In the genomic region with DNA sequence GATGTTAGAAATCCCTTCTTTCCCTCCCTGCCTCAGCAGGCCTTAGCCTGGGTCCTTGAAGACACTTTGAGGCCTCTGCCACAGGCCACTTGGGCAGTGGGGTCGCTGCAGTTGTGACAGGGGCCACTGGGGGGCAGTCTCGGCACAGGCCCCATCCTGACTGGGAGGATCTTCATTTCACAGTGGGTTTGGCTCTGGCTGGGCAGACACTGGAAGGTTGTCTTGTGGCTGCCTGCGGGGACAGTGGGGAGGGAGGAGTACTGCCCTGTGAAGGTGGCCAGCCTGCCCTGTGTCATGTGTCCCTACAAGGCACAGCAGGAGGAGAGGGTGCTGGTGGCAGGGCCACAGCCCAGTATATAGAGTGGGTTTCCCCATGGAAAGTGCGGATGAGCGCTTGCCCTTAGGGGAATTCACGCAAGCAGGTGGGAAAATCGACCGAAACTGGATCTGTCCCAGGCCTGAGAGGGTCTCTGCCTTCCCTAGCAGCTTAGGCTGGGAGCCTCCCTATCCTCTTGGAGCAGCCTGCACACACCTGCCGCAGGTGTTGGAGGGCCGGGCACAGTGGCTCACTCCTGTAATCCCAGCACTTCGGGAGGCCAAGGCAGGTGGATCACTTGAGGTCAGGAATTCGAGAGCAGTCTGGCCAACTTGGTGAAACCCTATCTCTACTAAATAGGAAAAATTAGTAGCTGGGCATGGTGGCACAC, we compare ENCODE assay signal across 8 cellular contexts. TPM values are rescaled to one million over a fixed set of nuclear protein-coding genes. Genes with fewer than 3 reads are reported as not detected.
DNase-seq lines count a peak whose midpoint lies in the region; ATAC-seq and TF ChIP-seq lines count a peak whose summit lies in the region.

No MANE protein-coding gene starts in this region.

- H3K4me1 Mint-ChIP-seq in stimulated activated effector memory CD8-positive, alpha-beta T cell treated with anti-CD3 and anti-CD28 coated beads, Interleukin-12 subunit alpha, Interleukin-12 subunit beta, amount 100 ng/mL, for 72 hours, result no peaks in the 10 kb centered on the region

- H3K36me3 ChIP-seq in endocrine pancreas (ENCODE audit: control insufficient read depth, insufficient read depth, low read length) (no peaks in the 10 kb centered on the region), mucosa of descending colon (ENCODE audit: low read depth) (peaks cover 27% of the 10 kb centered on the region)

- peak; percentile 7 for DNase-seq in NK-92 treated with Interleukin-12 subunit alpha and Interleukin-12 subunit beta, amount 100 ng/mL, for 24 hours (lab: John Stamatoyannopoulos, UW)
- DNase-seq in NK-92 (lab: John Stamatoyannopoulos, UW; ENCODE audit: unreplicated experiment), result no peak
- peak; percentile 68 for DNase-seq in NCI-H2227 (lab: John Stamatoyannopoulos, UW; ENCODE audit: unreplicated experiment)
- DNase-seq in activated CD8-positive, alpha-beta memory T cell treated with anti-CD3 and anti-CD28 coated beads for 24 hours, result peak; percentile 87
- DNase-seq in mucosa of descending colon, result peak; percentile 61 to 80 (median 80)
- DNase-seq in stimulated activated effector memory CD8-positive, alpha-beta T cell treated with anti-CD3 and anti-CD28 coated beads, Interleukin-12 subunit alpha, Interleukin-12 subunit beta, amount 100 ng/mL, for 72 hours (ENCODE audit: low spot score in 2 of 2), result peak; percentile 57 to 87

- no peaks in the 10 kb centered on the region for H3K9me3 Mint-ChIP-seq in stimulated activated effector memory CD8-positive, alpha-beta T cell treated with anti-CD3 and anti-CD28 coated beads, Interleukin-12 subunit alpha, Interleukin-12 subunit beta, amount 100 ng/mL, for 72 hours

- peaks cover 91% of the 10 kb centered on the region for H3K36me3 Mint-ChIP-seq in stimulated activated effector memory CD8-positive, alpha-beta T cell treated with anti-CD3 and anti-CD28 coated beads, Interleukin-12 subunit alpha, Interleukin-12 subunit beta, amount 100 ng/mL, for 72 hours

- H3K4me3 Mint-ChIP-seq in stimulated activated effector memory CD8-positive, alpha-beta T cell treated with anti-CD3 and anti-CD28 coated beads, Interleukin-12 subunit alpha, Interleukin-12 subunit beta, amount 100 ng/mL, for 72 hours, result no peak overlapping the region

- TF ChIP-seq CTCF in mucosa of descending colon (IDR thresholded peaks at IDR 0.05), result peak; percentile 81

- no peaks in the 10 kb centered on the region for H3K27me3 ChIP-seq in endocrine pancreas (ENCODE audit: control insufficient read depth, insufficient read depth, low read length)

- ATAC-seq in mucosa of descending colon, result peak; percentile 73
- peak; percentile 74 for ATAC-seq in stimulated activated effector memory CD8-positive, alpha-beta T cell treated with anti-CD3 and anti-CD28 coated beads, Interleukin-12 subunit alpha, Interleukin-12 subunit beta, amount 100 ng/mL, for 72 hours
- ATAC-seq in GM18858 (IDR thresholded peaks at IDR 0.05; ENCODE audit: unreplicated experiment), result no peak

- H3K4me3 ChIP-seq in endocrine pancreas (ENCODE audit: control insufficient read depth, insufficient read depth, low read length) (no peak overlapping the region), mucosa of descending colon (no peak overlapping the region)

- peak overlapping the region; percentile 6 for H3K9ac ChIP-seq in endocrine pancreas (ENCODE audit: control insufficient read depth, insufficient read depth, low read length)

- intact Hi-C loops in mucosa of descending colon (cut with DNase I, micrococcal nuclease), result no loop called here

- no peaks in the 10 kb centered on the region for H3K4me1 ChIP-seq in endocrine pancreas (ENCODE audit: control insufficient read depth, insufficient read depth, low read length)
- no peaks in the 10 kb centered on the region for H3K4me1 ChIP-seq in mucosa of descending colon (ENCODE audit: low read depth)

- peak overlapping the region; percentile 89 for H3K27ac Mint-ChIP-seq in stimulated activated effector memory CD8-positive, alpha-beta T cell treated with anti-CD3 and anti-CD28 coated beads, Interleukin-12 subunit alpha, Interleukin-12 subunit beta, amount 100 ng/mL, for 72 hours

- H3K9me3 ChIP-seq in endocrine pancreas (ENCODE audit: control insufficient read depth, low read length) (no peaks in the 10 kb centered on the region), mucosa of descending colon (no peaks in the 10 kb centered on the region)

RNA-seq across cellular contexts. Expression of a gene that starts 28.8 kb away (rescaled TPM):
- total RNA-seq in mucosa of descending colon, result 10 to 100 TPM in 1 of 3 donors, 1 to 10 TPM in 2; 1.2 to 11.8 (median 5.4) TPM

RNA-seq across cellular contexts. Expression of a gene that starts 46.8 kb away (rescaled TPM):
- total RNA-seq in mucosa of descending colon, result 100 to 1,000 TPM; 107 to 122 (median 107) TPM
